Comparison of ENCODE assay signal across 16 cellular contexts in the genomic region with DNA sequence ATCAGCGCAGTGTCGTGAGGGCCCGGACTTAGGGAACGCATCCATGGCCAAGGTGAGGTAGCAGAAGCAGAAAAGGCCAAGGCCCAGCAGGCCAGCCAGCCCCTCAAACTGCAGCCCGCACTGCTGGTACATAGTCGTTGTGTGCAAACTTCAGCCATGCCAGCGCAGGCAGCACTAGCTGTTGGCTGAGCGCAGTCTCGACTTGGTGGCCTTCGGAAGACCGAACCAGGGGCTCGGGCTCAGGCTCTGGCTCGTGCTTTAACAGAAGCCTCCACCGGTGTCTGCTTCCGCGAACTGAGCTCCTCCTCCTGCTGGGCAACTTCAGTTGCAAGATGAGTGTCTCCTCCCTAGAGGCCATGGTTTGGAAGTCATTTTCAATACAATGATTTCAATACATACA.
"Had no signal": no experiment of that assay in that cellular context is flagged by ENCODE, and none has a peak within 500 bp of the region (broad histone marks: within the 10 kb centered on the region; RNA-seq: fewer than 3 reads in every experiment).

No MANE protein-coding gene starts in this region.

- H3K36me3 ChIP-seq: neutrophil, thoracic aorta, transverse colon had no signal

- H3K27me3 ChIP-seq: foreskin keratinocyte, neutrophil, transverse colon had no signal

- H3K27me3 Mint-ChIP-seq: stimulated activated naive B cell treated with anti-CD40 and anti-IgM and Interleukin-4, amounts not matched to agents 10 μg/mL and 1 μg/mL and 100 μg/mL, for 72 hours; stimulated activated naive CD8-positive, alpha-beta T cell treated with anti-CD3 and anti-CD28 coated beads, Interleukin-15, amount 100 ng/mL, for 72 hours had no signal

- H3K36me3 Mint-ChIP-seq: naive thymus-derived CD4-positive, alpha-beta T cell; stimulated activated naive B cell treated with anti-CD40 and anti-IgM and Interleukin-4, amounts not matched to agents 10 μg/mL and 1 μg/mL and 100 μg/mL, for 72 hours had no signal

- H3K27ac ChIP-seq: foreskin keratinocyte, neutrophil, thoracic aorta, transverse colon had no signal

- ATAC-seq: effector memory CD8-positive, alpha-beta T cell; foreskin keratinocyte; left colon; left ventricle myocardium superior; naive thymus-derived CD4-positive, alpha-beta T cell; sciatic nerve; stimulated activated naive B cell treated with anti-CD40 and anti-IgM and Interleukin-4, amounts not matched to agents 10 μg/mL and 1 μg/mL and 100 μg/mL, for 72 hours; stimulated activated naive CD8-positive, alpha-beta T cell treated with anti-CD3 and anti-CD28 coated beads, Interleukin-15, amount 100 ng/mL, for 72 hours had no signal

- DNase-seq: effector memory CD8-positive, alpha-beta T cell; foreskin keratinocyte; left colon; left ventricle myocardium superior; mesendoderm; naive thymus-derived CD4-positive, alpha-beta T cell; nephron progenitor cell; stimulated activated CD4-positive, alpha-beta T cell treated with anti-CD3 and anti-CD28 coated beads, Interleukin-2, amount 100 ng/mL, for 24 hours; stimulated activated CD4-positive, alpha-beta T cell treated with anti-CD3 and anti-CD28 coated beads, Interleukin-4, amount 100 ng/mL, for 4 hours; stimulated activated naive B cell treated with anti-CD40 and anti-IgM and Interleukin-4, amounts not matched to agents 10 μg/mL and 1 μg/mL and 100 μg/mL, for 72 hours; stimulated activated naive CD8-positive, alpha-beta T cell treated with anti-CD3 and anti-CD28 coated beads, Interleukin-15, amount 100 ng/mL, for 72 hours; transverse colon had no signal

- H3K9me3 ChIP-seq: neutrophil, thoracic aorta, transverse colon had no signal

- H3K9me3 Mint-ChIP-seq: effector memory CD8-positive, alpha-beta T cell; naive thymus-derived CD4-positive, alpha-beta T cell; nephron progenitor cell had no signal

- H3K4me3 ChIP-seq: lung, thoracic aorta, transverse colon had no signal

- H3K27ac Mint-ChIP-seq: effector memory CD8-positive, alpha-beta T cell; naive thymus-derived CD4-positive, alpha-beta T cell; nephron progenitor cell; stimulated activated naive B cell treated with anti-CD40 and anti-IgM and Interleukin-4, amounts not matched to agents 10 μg/mL and 1 μg/mL and 100 μg/mL, for 72 hours; stimulated activated naive CD8-positive, alpha-beta T cell treated with anti-CD3 and anti-CD28 coated beads, Interleukin-15, amount 100 ng/mL, for 72 hours had no signal

- H3K4me1 ChIP-seq: foreskin keratinocyte, transverse colon had no signal

- H3K4me1 Mint-ChIP-seq: naive thymus-derived CD4-positive, alpha-beta T cell; stimulated activated naive B cell treated with anti-CD40 and anti-IgM and Interleukin-4, amounts not matched to agents 10 μg/mL and 1 μg/mL and 100 μg/mL, for 72 hours; stimulated activated naive CD8-positive, alpha-beta T cell treated with anti-CD3 and anti-CD28 coated beads, Interleukin-15, amount 100 ng/mL, for 72 hours had no signal

- H3K4me3 Mint-ChIP-seq: effector memory CD8-positive, alpha-beta T cell; naive thymus-derived CD4-positive, alpha-beta T cell; nephron progenitor cell; stimulated activated naive B cell treated with anti-CD40 and anti-IgM and Interleukin-4, amounts not matched to agents 10 μg/mL and 1 μg/mL and 100 μg/mL, for 72 hours; stimulated activated naive CD8-positive, alpha-beta T cell treated with anti-CD3 and anti-CD28 coated beads, Interleukin-15, amount 100 ng/mL, for 72 hours had no signal
